In the genomic region with DNA sequence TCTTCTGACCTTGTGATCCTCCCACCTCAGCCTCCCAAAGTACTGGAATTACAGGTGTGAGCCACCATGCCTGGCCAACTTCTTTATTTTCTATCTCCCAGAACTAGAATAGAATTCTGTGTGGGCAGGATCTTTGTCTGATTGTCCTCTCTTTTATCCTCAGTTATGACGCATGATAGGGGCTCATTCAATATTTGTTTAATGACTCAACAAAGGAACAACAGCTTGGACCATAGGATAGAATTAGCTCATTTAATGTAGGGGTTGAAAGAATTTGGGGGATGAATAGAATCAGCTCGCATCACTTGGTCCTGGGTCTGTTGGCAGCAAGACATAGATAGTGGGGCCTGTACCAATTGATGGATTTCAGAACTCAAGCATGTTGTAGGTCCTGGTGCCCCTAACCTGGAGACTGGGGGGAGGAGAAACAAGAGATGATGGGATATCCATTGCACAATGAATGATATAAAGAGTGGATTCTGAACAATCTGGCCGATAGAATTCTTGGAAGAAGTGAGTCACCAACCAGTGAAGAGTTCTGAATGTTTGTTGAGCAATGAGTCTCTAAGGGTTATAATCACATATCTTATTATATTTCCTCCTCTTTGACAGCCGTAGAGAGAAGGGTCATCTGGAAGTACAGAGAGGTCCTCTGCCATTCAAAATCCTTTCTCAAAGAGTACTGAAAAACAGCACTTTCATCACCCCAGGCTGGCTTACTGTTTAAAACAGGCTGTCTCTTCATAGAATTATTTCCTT, we compare ENCODE assay signal across 15 cellular contexts.
A peak's percentile ranks its signal among the peaks of the same experiment; 100 is the strongest.
DNase-seq lines count a peak whose midpoint lies in the region; ATAC-seq and TF ChIP-seq lines count a peak whose summit lies in the region.
"Had no signal": no experiment of that assay in that cellular context is flagged by ENCODE, and none has a peak within 500 bp of the region (broad histone marks: within the 10 kb centered on the region; RNA-seq: fewer than 3 reads in every experiment).

No MANE protein-coding gene starts in this region.

- H4K20me1 ChIP-seq in hepatocyte (ENCODE audit: insufficient read depth, poor library complexity, severe bottlenecking), result no peaks in the 10 kb centered on the region
- H4K20me1 ChIP-seq: BLaER1 treated with 17β-estradiol and CSF1 and Interleukin-3, amounts not matched to agents 10 nM and 100 nM had no signal

- H3K4me1 ChIP-seq in A673 (ENCODE audit: insufficient read depth, low read length, poor library complexity, severe bottlenecking) (no peaks in the 10 kb centered on the region), hepatocyte (ENCODE audit: insufficient read depth) (no peaks in the 10 kb centered on the region)
- H3K4me1 ChIP-seq: BLaER1 treated with 17β-estradiol and CSF1 and Interleukin-3, amounts not matched to agents 10 nM and 100 nM had no signal

- no peaks in the 10 kb centered on the region for H3K9me2 ChIP-seq in hepatocyte (replicated peaks; ENCODE audit: insufficient read depth)

- H2AFZ ChIP-seq in hepatocyte, result no peak overlapping the region

- H3K4me3 ChIP-seq in A673 (ENCODE audit: low read depth, low read length, poor library complexity, severe bottlenecking) (no peak overlapping the region), hepatocyte (no peak overlapping the region)
- H3K4me3 ChIP-seq: BLaER1 treated with 17β-estradiol and CSF1 and Interleukin-3, amounts not matched to agents 10 nM and 100 nM; GM12878 had no signal

- DNase-seq in A673 (ENCODE audit: low spot score), result peak; percentile 16
- DNase-seq in HT1080 (ENCODE audit: low read depth), result peak; percentile 47
- DNase-seq in hepatocyte (ENCODE audit: low spot score), result peak; percentile 8
- no peak for DNase-seq in sciatic nerve (ENCODE audit: low spot score)
- DNase-seq in GDM1 (lab: John Stamatoyannopoulos, UW), result no peak
- no peak for DNase-seq in GM19238 (ENCODE audit: insufficient read length, low spot score)
- DNase-seq in NCI-H1105 treated with DMSO at 0.1 percent for 48 hours (lab: John Stamatoyannopoulos, UW), result no peak
- DNase-seq: Calu3; CD8-positive, alpha-beta T cell; DMS79 treated with DMSO at 0.1 percent for 48 hours; GOT3; H9 had no signal

- peak; percentile 87 for ATAC-seq in sciatic nerve
- ATAC-seq: CD8-positive, alpha-beta T cell; GM12878 had no signal

- H3K4me2 ChIP-seq in hepatocyte, result no peak overlapping the region
- H3K4me2 ChIP-seq: BLaER1 treated with 17β-estradiol and CSF1 and Interleukin-3, amounts not matched to agents 10 nM and 100 nM; KMS-11 had no signal

- H3K27ac ChIP-seq in A673 (ENCODE audit: low read depth, low read length, poor library complexity, severe bottlenecking) (no peak overlapping the region), hepatocyte (no peak overlapping the region)
- H3K27ac ChIP-seq: BLaER1 treated with 17β-estradiol and CSF1 and Interleukin-3, amounts not matched to agents 10 nM and 100 nM; KMS-11 had no signal

- BruUV-seq in A673 (replicated peaks; lab: Mats Ljungman, UMichigan), result no TSS peak

- peaks cover 8% of the 10 kb centered on the region for H3K9me3 ChIP-seq in A673 (ENCODE audit: low read depth, low read length, poor library complexity, severe bottlenecking)
- H3K9me3 ChIP-seq in hepatocyte (ENCODE audit: low read depth), result no peaks in the 10 kb centered on the region

- WGBS in hepatocyte (ENCODE audit: low lambda C conversion rate, missing lambda C conversion rate), result 80% methylated on average over 4 of the region's 4 CpGs

- POLR2A ChIA-PET in A673 (lab: Charles Lee; ENCODE audit: low non-redundant PET), result no interaction called here

- H3K27me3 ChIP-seq in A673 (replicated peaks; ENCODE audit: insufficient read depth, low read depth, low read length, poor library complexity) (no peaks in the 10 kb centered on the region), hepatocyte (no peaks in the 10 kb centered on the region)
- H3K27me3 ChIP-seq: BLaER1 treated with 17β-estradiol and CSF1 and Interleukin-3, amounts not matched to agents 10 nM and 100 nM had no signal

- H3K36me3 ChIP-seq in A673 (ENCODE audit: insufficient read depth, low read length, poor library complexity, severe bottlenecking), result no peaks in the 10 kb centered on the region
- H3K36me3 ChIP-seq in hepatocyte (replicated peaks; ENCODE audit: insufficient read depth, low read depth), result no peaks in the 10 kb centered on the region
- H3K36me3 ChIP-seq: BLaER1 treated with 17β-estradiol and CSF1 and Interleukin-3, amounts not matched to agents 10 nM and 100 nM had no signal

- intact Hi-C loops in A673 (cut with micrococcal nuclease; ENCODE audit: unreplicated experiment), result no loop called here
- intact Hi-C loops in sciatic nerve (cut with DNase I), result no loop called here

- CTCF ChIA-PET in A673 (lab: Charles Lee), result no interaction called here

- TF ChIP-seq CTCF in A673 (conservative IDR thresholded peaks at IDR 0.05; ENCODE audit: low read depth, low read length) (no peak), hepatocyte (IDR thresholded peaks at IDR 0.05; ENCODE audit: poor library complexity) (no peak)

- H3K79me2 ChIP-seq in hepatocyte, result no peaks in the 10 kb centered on the region

Comparison
In these comparisons a context has a peak if more than half of its experiments do, and no peak if none do; other contexts are left out.
1. DNase-seq: peak in A673 (single experiment), HT1080 (single experiment) and hepatocyte (single experiment); none in sciatic nerve (single experiment), GDM1 (single experiment), GM19238 (single experiment) and NCI-H1105 treated with DMSO at 0.1 percent for 48 hours (single experiment).